In genomic region chrX:12228862-12229261, GRCh38 we compare ENCODE assay signal across 28 cellular contexts.
"Had no signal": no experiment of that assay in that cellular context is flagged by ENCODE, and none has a peak within 500 bp of the region (broad histone marks: within the 10 kb centered on the region; RNA-seq: fewer than 3 reads in every experiment).

No MANE protein-coding gene starts in this region.

- ATAC-seq: natural killer cell treated with Interleukin-12 subunit alpha and Interleukin-12 subunit beta and Interleukin-15 and Interleukin-18, amount 100 ng/mL, for 72 hours; psoas muscle; right cardiac atrium; right lobe of liver; stimulated activated effector memory CD8-positive, alpha-beta T cell treated with anti-CD3 and anti-CD28 coated beads, Interleukin-12 subunit alpha, Interleukin-12 subunit beta, amount 100 ng/mL, for 72 hours; stimulated activated naive B cell treated with anti-CD40 and anti-IgM and Interleukin-4, amounts not matched to agents 10 μg/mL and 1 μg/mL and 100 μg/mL, for 72 hours had no signal

- H3K27ac Mint-ChIP-seq: natural killer cell treated with Interleukin-12 subunit alpha and Interleukin-12 subunit beta and Interleukin-15 and Interleukin-18, amount 100 ng/mL, for 72 hours; nephron progenitor cell; progenitor cell of endocrine pancreas; stimulated activated effector memory CD8-positive, alpha-beta T cell treated with anti-CD3 and anti-CD28 coated beads, Interleukin-12 subunit alpha, Interleukin-12 subunit beta, amount 100 ng/mL, for 72 hours; stimulated activated naive B cell treated with anti-CD40 and anti-IgM and Interleukin-4, amounts not matched to agents 10 μg/mL and 1 μg/mL and 100 μg/mL, for 72 hours; stimulated activated naive CD8-positive, alpha-beta T cell treated with anti-CD3 and anti-CD28 coated beads, Interleukin-15, Interleukin-2, amounts not matched to agents 100 ng/mL and 50 ng/mL, for 24 hours had no signal

- H3K4me3 Mint-ChIP-seq: natural killer cell treated with Interleukin-12 subunit alpha and Interleukin-12 subunit beta and Interleukin-15 and Interleukin-18, amount 100 ng/mL, for 72 hours; nephron progenitor cell; neural crest cell; stimulated activated effector memory CD8-positive, alpha-beta T cell treated with anti-CD3 and anti-CD28 coated beads, Interleukin-12 subunit alpha, Interleukin-12 subunit beta, amount 100 ng/mL, for 72 hours; stimulated activated naive B cell treated with anti-CD40 and anti-IgM and Interleukin-4, amounts not matched to agents 10 μg/mL and 1 μg/mL and 100 μg/mL, for 72 hours; stimulated activated naive CD8-positive, alpha-beta T cell treated with anti-CD3 and anti-CD28 coated beads, Interleukin-15, Interleukin-2, amounts not matched to agents 100 ng/mL and 50 ng/mL, for 24 hours had no signal

- DNase-seq: nephron progenitor cell; nucleus accumbens; posterior cingulate gyrus; psoas muscle; right cardiac atrium; right lobe of liver; sigmoid colon; small intestine; stimulated activated CD4-positive, alpha-beta T cell treated with anti-CD3 and anti-CD28 coated beads, Interleukin-15, amount 100 ng/mL, for 24 hours; stimulated activated CD4-positive, alpha-beta T cell treated with anti-CD3 and anti-CD28 coated beads, Interleukin-2, amount 100 ng/mL, for 24 hours; stimulated activated CD4-positive, alpha-beta T cell treated with anti-CD3 and anti-CD28 coated beads, Interleukin-2, amount 100 ng/mL, for 48 hours; stimulated activated CD4-positive, alpha-beta T cell treated with anti-CD3 and anti-CD28 coated beads, Interleukin-4, amount 100 ng/mL, for 24 hours; stimulated activated naive B cell treated with anti-CD40 and anti-IgM and Interleukin-4, amounts not matched to agents 10 μg/mL and 1 μg/mL and 100 μg/mL, for 72 hours; stimulated activated naive CD4-positive, alpha-beta T cell treated with Interleukin-2 at 50 U/mL for 16 hours; stomach; thyroid gland; trophoblast cell; upper lobe of left lung had no signal

- H3K9me3 Mint-ChIP-seq: stimulated activated effector memory CD8-positive, alpha-beta T cell treated with anti-CD3 and anti-CD28 coated beads, Interleukin-12 subunit alpha, Interleukin-12 subunit beta, amount 100 ng/mL, for 72 hours; stimulated activated naive B cell treated with anti-CD40 and anti-IgM and Interleukin-4, amounts not matched to agents 10 μg/mL and 1 μg/mL and 100 μg/mL, for 72 hours; stimulated activated naive CD8-positive, alpha-beta T cell treated with anti-CD3 and anti-CD28 coated beads, Interleukin-15, Interleukin-2, amounts not matched to agents 100 ng/mL and 50 ng/mL, for 24 hours had no signal

- H3K4me3 ChIP-seq: psoas muscle, right lobe of liver, sigmoid colon, stomach, thoracic aorta, thyroid gland, tibial nerve, upper lobe of left lung, vagina had no signal

- H3K4me1 ChIP-seq: parathyroid adenoma, psoas muscle, right lobe of liver, sigmoid colon, stomach, thyroid gland, tibial nerve, upper lobe of left lung, vagina had no signal

- H3K27me3 Mint-ChIP-seq: natural killer cell treated with Interleukin-12 subunit alpha and Interleukin-12 subunit beta and Interleukin-15 and Interleukin-18, amount 100 ng/mL, for 72 hours; progenitor cell of endocrine pancreas; stimulated activated naive CD8-positive, alpha-beta T cell treated with anti-CD3 and anti-CD28 coated beads, Interleukin-15, Interleukin-2, amounts not matched to agents 100 ng/mL and 50 ng/mL, for 24 hours had no signal

- H3K27ac ChIP-seq: neutrophil, parathyroid adenoma, psoas muscle, right lobe of liver, sigmoid colon, stomach, thoracic aorta, thyroid gland, tibial nerve, upper lobe of left lung, vagina had no signal

- H3K4me1 Mint-ChIP-seq: nephron progenitor cell; neural crest cell; stimulated activated effector memory CD8-positive, alpha-beta T cell treated with anti-CD3 and anti-CD28 coated beads, Interleukin-12 subunit alpha, Interleukin-12 subunit beta, amount 100 ng/mL, for 72 hours; stimulated activated naive B cell treated with anti-CD40 and anti-IgM and Interleukin-4, amounts not matched to agents 10 μg/mL and 1 μg/mL and 100 μg/mL, for 72 hours had no signal

- H3K27me3 ChIP-seq: neutrophil, right lobe of liver, sigmoid colon, stomach, thyroid gland, tibial nerve, upper lobe of left lung, vagina had no signal

- H3K36me3 Mint-ChIP-seq: natural killer cell treated with Interleukin-12 subunit alpha and Interleukin-12 subunit beta and Interleukin-15 and Interleukin-18, amount 100 ng/mL, for 72 hours; stimulated activated effector memory CD8-positive, alpha-beta T cell treated with anti-CD3 and anti-CD28 coated beads, Interleukin-12 subunit alpha, Interleukin-12 subunit beta, amount 100 ng/mL, for 72 hours; stimulated activated naive B cell treated with anti-CD40 and anti-IgM and Interleukin-4, amounts not matched to agents 10 μg/mL and 1 μg/mL and 100 μg/mL, for 72 hours had no signal

- H3K36me3 ChIP-seq: neutrophil, right lobe of liver, sigmoid colon, stomach, thoracic aorta, thyroid gland, tibial nerve, upper lobe of left lung, vagina had no signal

- H3K9me3 ChIP-seq: neutrophil, psoas muscle, right lobe of liver, sigmoid colon, thoracic aorta, thyroid gland, tibial nerve, upper lobe of left lung, vagina had no signal
